In genomic region chr10:93379366-93380042, GRCh38 we compare ENCODE assay signal across 9 cellular contexts.
DNase-seq lines count a peak whose midpoint lies in the region; ATAC-seq, FAIRE-seq and TF ChIP-seq lines count a peak whose summit lies in the region.
"Had no signal": no experiment of that assay in that cellular context is flagged by ENCODE, and none has a peak within 500 bp of the region (broad histone marks: within the 10 kb centered on the region; RNA-seq: fewer than 3 reads in every experiment).

No MANE protein-coding gene starts in this region.

- no peaks in the 10 kb centered on the region for H3K9me3 ChIP-seq in RWPE2 (ENCODE audit: severe bottlenecking)
- H3K9me3 ChIP-seq: mucosa of descending colon had no signal

- H3K27me3 ChIP-seq in RWPE2 (ENCODE audit: insufficient read depth, poor library complexity, severe bottlenecking) (no peaks in the 10 kb centered on the region), bronchial epithelial cell (ENCODE audit: control insufficient read depth, insufficient read depth, low read length) (no peaks in the 10 kb centered on the region)

- no peak overlapping the region for H3K27ac Mint-ChIP-seq in WTC11

- H3K27ac ChIP-seq in RWPE2 (ENCODE audit: poor library complexity, severe bottlenecking), result peak overlapping the region; percentile 98

- TF ChIP-seq CTCF in RWPE2 (IDR thresholded peaks at IDR 0.05; ENCODE audit: poor library complexity, severe bottlenecking) (no peak), bronchial epithelial cell (IDR thresholded peaks at IDR 0.05; ENCODE audit: insufficient read depth, low read length, severe bottlenecking) (no peak), WTC11 (IDR thresholded peaks at IDR 0.05) (no peak)

- peaks cover 89% of the 10 kb centered on the region for H3K36me3 ChIP-seq in RWPE2 (ENCODE audit: low read depth)
- peaks cover 23% of the 10 kb centered on the region for H3K36me3 ChIP-seq in bronchial epithelial cell (ENCODE audit: control insufficient read depth, insufficient read depth, low read length)

- no peak overlapping the region for H3K4me3 Mint-ChIP-seq in WTC11

- FAIRE-seq in bronchial epithelial cell (lab: Jason Lieb, UNC), result no peak

- peaks cover 14% of the 10 kb centered on the region for H3K4me1 Mint-ChIP-seq in WTC11

- H3K9me3 Mint-ChIP-seq in WTC11, result no peaks in the 10 kb centered on the region

- CTCF ChIA-PET in WTC11 (lab: Charles Lee), result interaction anchor here (6.8 kb wide), 1 partner anchor 104 kb away, joined by 311 read pairs; the partner anchor contains the start of gene MYOF

- no peaks in the 10 kb centered on the region for H3K36me3 Mint-ChIP-seq in WTC11

- H3K4me3 ChIP-seq in RWPE2 (ENCODE audit: severe bottlenecking) (no peak overlapping the region), bronchial epithelial cell (ENCODE audit: low read depth, low read length) (no peak overlapping the region)
- H3K4me3 ChIP-seq: mucosa of descending colon had no signal

- no peaks in the 10 kb centered on the region for H3K27me3 Mint-ChIP-seq in WTC11 (ENCODE audit: low read depth)

- in situ Hi-C loops in KBM-7 (cut with MboI; ENCODE audit: low pct_unique_long_range_greater_than_20kb, low sequenced_read_pairs), result loop anchor here (10.0 kb wide), 1 partner anchor 95 kb away; no protein-coding TSS in a partner anchor

- DNase-seq in EL (peak; percentile 85), RWPE2 (ENCODE audit: low spot score) (no peak), bronchial epithelial cell (ENCODE audit: low read depth) (peak; percentile 80), WTC11 (ENCODE audit: low spot score) (no peak), KBM-7 (no peak)
- peak; percentile 9 to 33 for DNase-seq in stimulated activated CD4-positive, alpha-beta T cell treated with anti-CD3 and anti-CD28 coated beads, Interleukin-12 subunit alpha, Interleukin-12 subunit beta, amount 100 ng/mL, for 24 hours (ENCODE audit: low read depth in 2 of 2)
- DNase-seq: mucosa of descending colon had no signal

- 0 out of 3 replicates have a peak, but pooled peaks have one; percentile 13 for ATAC-seq in RWPE2 (ENCODE audit: low read depth)
- no peak for ATAC-seq in GM18520 (IDR thresholded peaks at IDR 0.05; ENCODE audit: unreplicated experiment)
- ATAC-seq in GM18861 (IDR thresholded peaks at IDR 0.05; ENCODE audit: unreplicated experiment), result no peak
- no peak for ATAC-seq in WTC11
- ATAC-seq: mucosa of descending colon had no signal

- H3K4me1 ChIP-seq in RWPE2 (ENCODE audit: insufficient read depth, poor library complexity, severe bottlenecking), result peaks cover 61% of the 10 kb centered on the region

- POLR2A ChIA-PET in WTC11 (lab: Charles Lee), result no interaction called here

TF ChIP-seq in WTC11, 78 proteins besides CTCF, POLR2A, EP300 and RAD21:
- TF ChIP-seq IRF1 (CRISPR knock-in tag; IDR thresholded peaks at IDR 0.05), result no peak
- no peak for TF ChIP-seq GABPB1 (CRISPR knock-in tag; IDR thresholded peaks at IDR 0.05)
- TF ChIP-seq SP1 (CRISPR knock-in tag; conservative IDR thresholded peaks at IDR 0.05), result no peak
- no peak for TF ChIP-seq TEAD4 (CRISPR knock-in tag; IDR thresholded peaks at IDR 0.05)
- TF ChIP-seq GTF2I (CRISPR knock-in tag; conservative IDR thresholded peaks at IDR 0.05), result no peak
- no peak for TF ChIP-seq MXD4 (CRISPR knock-in tag; IDR thresholded peaks at IDR 0.05; ENCODE audit: borderline replicate concordance)
- no peak for TF ChIP-seq ZNF317 (CRISPR knock-in tag; IDR thresholded peaks at IDR 0.05; ENCODE audit: borderline replicate concordance, low read depth)
- no peak for TF ChIP-seq ELF4 (CRISPR knock-in tag; IDR thresholded peaks at IDR 0.05; ENCODE audit: low read depth)
- TF ChIP-seq E2F5 (CRISPR knock-in tag; IDR thresholded peaks at IDR 0.05), result no peak
- no peak for TF ChIP-seq MLX (CRISPR knock-in tag; IDR thresholded peaks at IDR 0.05)
- TF ChIP-seq FOXP1 (CRISPR knock-in tag; IDR thresholded peaks at IDR 0.05; ENCODE audit: borderline replicate concordance), result no peak
- no peak for TF ChIP-seq CDX4 (CRISPR knock-in tag; IDR thresholded peaks at IDR 0.05; ENCODE audit: borderline replicate concordance)
- no peak for TF ChIP-seq FOXP4 (CRISPR knock-in tag; IDR thresholded peaks at IDR 0.05)
- TF ChIP-seq ZBTB21 (CRISPR knock-in tag; IDR thresholded peaks at IDR 0.05; ENCODE audit: borderline replicate concordance), result no peak
- TF ChIP-seq ZNF425 (CRISPR knock-in tag; conservative IDR thresholded peaks at IDR 0.05), result no peak
- TF ChIP-seq MYBL2 (CRISPR knock-in tag; IDR thresholded peaks at IDR 0.05), result no peak
- no peak for TF ChIP-seq ERG (CRISPR knock-in tag; IDR thresholded peaks at IDR 0.05)
- TF ChIP-seq USF2 (CRISPR knock-in tag; IDR thresholded peaks at IDR 0.05), result no peak

Comparison
In these comparisons a context has a peak if more than half of its experiments do, and no peak if none do; other contexts are left out.
1. DNase-seq: peak in EL (single experiment), bronchial epithelial cell (single experiment) and stimulated activated CD4-positive, alpha-beta T cell treated with anti-CD3 and anti-CD28 coated beads, Interleukin-12 subunit alpha, Interleukin-12 subunit beta, amount 100 ng/mL, for 24 hours (2 of 2); none in RWPE2 (single experiment), WTC11 (single experiment) and KBM-7 (single experiment).